ENCODE assay signal across 9 cellular contexts in genomic region chr17:31581491-31581890, GRCh38.
DNase-seq lines count a peak whose midpoint lies in the region; ATAC-seq and TF ChIP-seq lines count a peak whose summit lies in the region.
"Had no signal": no experiment of that assay in that cellular context is flagged by ENCODE, and none has a peak within 500 bp of the region (broad histone marks: within the 10 kb centered on the region; RNA-seq: fewer than 3 reads in every experiment).

No MANE protein-coding gene starts in this region.

- H3K27me3 ChIP-seq in Peyer's patch (no peaks in the 10 kb centered on the region), muscle layer of duodenum (ENCODE audit: low read depth, low read length) (no peaks in the 10 kb centered on the region), upper lobe of right lung (no peaks in the 10 kb centered on the region)

- no peak for TF ChIP-seq POLR2A in Peyer's patch (IDR thresholded peaks at IDR 0.05)

- H3K9me3 ChIP-seq in Peyer's patch: no peaks in the 10 kb centered on the region
- no peaks in the 10 kb centered on the region for H3K9me3 ChIP-seq in muscle layer of duodenum (ENCODE audit: control insufficient read depth in 1 of 2, low read length in 2 of 2)
- no peaks in the 10 kb centered on the region for H3K9me3 ChIP-seq in upper lobe of right lung
- H3K9me3 ChIP-seq: HAP-1 had no signal

- H3K4me3 Mint-ChIP-seq in stimulated activated effector memory CD8-positive, alpha-beta T cell treated with anti-CD3 and anti-CD28 coated beads, Interleukin-12 subunit alpha, Interleukin-12 subunit beta, amount 100 ng/mL, for 72 hours: no peak overlapping the region
- H3K4me3 Mint-ChIP-seq: activated naive CD4-positive, alpha-beta T cell treated with anti-CD3 and anti-CD28 coated beads, Interleukin-2, amount 10 ng/mL, durations not matched to agents 7 days and 5 days had no signal

- peaks cover 22% of the 10 kb centered on the region for H3K4me1 Mint-ChIP-seq in stimulated activated effector memory CD8-positive, alpha-beta T cell treated with anti-CD3 and anti-CD28 coated beads, Interleukin-12 subunit alpha, Interleukin-12 subunit beta, amount 100 ng/mL, for 72 hours
- H3K4me1 Mint-ChIP-seq: activated naive CD4-positive, alpha-beta T cell treated with anti-CD3 and anti-CD28 coated beads, Interleukin-2, amount 10 ng/mL, durations not matched to agents 7 days and 5 days had no signal

- no peaks in the 10 kb centered on the region for H3K36me3 ChIP-seq in Peyer's patch
- no peaks in the 10 kb centered on the region for H3K36me3 ChIP-seq in muscle layer of duodenum (ENCODE audit: control insufficient read depth in 1 of 2, insufficient read depth in 2 of 2, low read length in 2 of 2)
- H3K36me3 ChIP-seq in upper lobe of right lung: no peaks in the 10 kb centered on the region
- H3K36me3 ChIP-seq: HAP-1 had no signal

- peak; percentile 40 for ATAC-seq in upper lobe of right lung
- ATAC-seq in stimulated activated effector memory CD8-positive, alpha-beta T cell treated with anti-CD3 and anti-CD28 coated beads, Interleukin-12 subunit alpha, Interleukin-12 subunit beta, amount 100 ng/mL, for 72 hours: no peak

- H3K27ac ChIP-seq in Peyer's patch: peak overlapping the region; percentile 32 to 72 (median 60)
- peak overlapping the region; percentile 63 for H3K27ac ChIP-seq in epithelial cell of prostate
- peak overlapping the region; percentile 90 for H3K27ac ChIP-seq in muscle layer of duodenum (ENCODE audit: low read length)
- peak overlapping the region; percentile 73 for H3K27ac ChIP-seq in upper lobe of right lung

- no peak overlapping the region for H3K27ac Mint-ChIP-seq in stimulated activated effector memory CD8-positive, alpha-beta T cell treated with anti-CD3 and anti-CD28 coated beads, Interleukin-12 subunit alpha, Interleukin-12 subunit beta, amount 100 ng/mL, for 72 hours
- H3K27ac Mint-ChIP-seq: activated naive CD4-positive, alpha-beta T cell treated with anti-CD3 and anti-CD28 coated beads, Interleukin-2, amount 10 ng/mL, durations not matched to agents 7 days and 5 days had no signal

- no peaks in the 10 kb centered on the region for H3K36me3 Mint-ChIP-seq in stimulated activated effector memory CD8-positive, alpha-beta T cell treated with anti-CD3 and anti-CD28 coated beads, Interleukin-12 subunit alpha, Interleukin-12 subunit beta, amount 100 ng/mL, for 72 hours
- H3K36me3 Mint-ChIP-seq: activated naive CD4-positive, alpha-beta T cell treated with anti-CD3 and anti-CD28 coated beads, Interleukin-2, amount 10 ng/mL, durations not matched to agents 7 days and 5 days had no signal

- no peak for TF ChIP-seq CTCF in Peyer's patch (IDR thresholded peaks at IDR 0.05)
- no peak for TF ChIP-seq CTCF in upper lobe of right lung (IDR thresholded peaks at IDR 0.05)

- no peaks in the 10 kb centered on the region for H3K9me3 Mint-ChIP-seq in stimulated activated effector memory CD8-positive, alpha-beta T cell treated with anti-CD3 and anti-CD28 coated beads, Interleukin-12 subunit alpha, Interleukin-12 subunit beta, amount 100 ng/mL, for 72 hours
- H3K9me3 Mint-ChIP-seq: activated naive CD4-positive, alpha-beta T cell treated with anti-CD3 and anti-CD28 coated beads, Interleukin-2, amount 10 ng/mL, durations not matched to agents 7 days and 5 days had no signal

- H3K4me1 ChIP-seq in Peyer's patch (peaks cover 0 to 23% (median 0%) of the 10 kb centered on the region in 4 donors), muscle layer of duodenum (ENCODE audit: control insufficient read depth in 1 of 2, insufficient read depth in 2 of 2, low read length in 2 of 2) (peaks cover 19 to 32% of the 10 kb centered on the region in 2 donors), upper lobe of right lung (peaks cover 39% of the 10 kb centered on the region)

- DNase-seq in Peyer's patch: no peak
- no peak for DNase-seq in epithelial cell of prostate (ENCODE audit: low read depth, low spot score)
- no peak for DNase-seq in upper lobe of right lung
- DNase-seq in islet precursor cell: no peak
- no peak for DNase-seq in NCI-H146 (lab: John Stamatoyannopoulos, UW)
- no peak for DNase-seq in stimulated activated effector memory CD8-positive, alpha-beta T cell treated with anti-CD3 and anti-CD28 coated beads, Interleukin-12 subunit alpha, Interleukin-12 subunit beta, amount 100 ng/mL, for 72 hours (ENCODE audit: low spot score in 2 of 2)

- intact Hi-C loops in upper lobe of right lung (cut with DNase I): no loop called here

- H3K4me3 ChIP-seq in Peyer's patch (no peak overlapping the region), muscle layer of duodenum (ENCODE audit: low read depth in 1 of 2, low read length in 2 of 2) (peak overlapping the region; percentile 5 to 30), upper lobe of right lung (no peak overlapping the region)
- H3K4me3 ChIP-seq: HAP-1 had no signal

Comparison
In these comparisons a context has a peak if more than half of its experiments do, and no peak if none do; other contexts are left out.
1. H3K4me3 ChIP-seq: peak in muscle layer of duodenum (2 of 2); none in Peyer's patch (0 of 4) and upper lobe of right lung (single experiment).
2. Peak in every context shown above with its lines, with median percentiles within 50 percentile points of each other: H3K27ac ChIP-seq.